Comparison of ENCODE assay signal across 8 cellular contexts in the genomic region with DNA sequence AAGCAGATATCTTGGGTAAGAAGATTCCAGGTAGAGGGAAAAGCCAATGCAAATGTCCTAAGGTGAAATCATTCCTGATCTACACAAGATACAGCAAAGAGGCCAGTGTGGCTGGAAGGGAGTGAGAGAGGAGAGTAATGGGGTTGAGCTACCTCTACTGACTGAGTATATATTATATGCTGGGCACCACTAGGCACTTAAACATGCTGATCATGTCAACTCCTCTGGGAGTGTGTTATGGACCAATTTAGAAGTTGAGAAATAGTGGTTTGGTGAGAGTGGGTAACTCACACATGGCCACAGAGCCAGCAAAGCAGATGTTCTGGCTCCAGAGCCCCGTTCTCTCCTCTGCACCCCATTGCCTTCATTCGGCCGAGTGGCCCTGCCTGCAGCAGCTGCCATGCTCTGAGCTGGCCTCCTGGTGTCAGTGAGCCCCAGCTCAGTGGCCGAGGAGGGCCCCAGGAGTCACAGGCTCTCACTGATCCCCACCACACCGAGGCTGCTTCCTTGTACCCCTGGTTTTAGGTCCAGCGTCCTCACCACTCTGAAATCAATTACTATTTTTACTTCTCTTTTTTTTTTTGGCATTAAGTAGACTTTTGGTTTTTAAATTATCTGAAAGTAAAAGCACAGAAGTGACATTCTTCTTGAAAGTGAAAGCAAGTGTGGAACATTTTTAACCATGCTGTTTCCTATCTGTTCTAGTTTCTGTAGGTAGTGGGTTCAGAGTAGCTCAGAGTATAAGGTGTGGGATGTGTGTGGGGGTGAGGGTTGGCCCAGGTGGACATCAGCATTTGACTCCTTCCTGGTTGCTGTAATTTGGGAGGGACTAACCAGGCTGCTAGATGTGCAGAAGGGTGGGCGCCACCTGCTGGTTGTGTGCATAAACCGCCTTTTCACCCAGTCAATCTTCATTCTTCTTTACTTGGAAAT. TPM values are rescaled to one million over a fixed set of nuclear protein-coding genes. Genes with fewer than 3 reads are reported as not detected.
DNase-seq lines count a peak whose midpoint lies in the region; ATAC-seq and TF ChIP-seq lines count a peak whose summit lies in the region.

No MANE protein-coding gene starts in this region.

- no peak overlapping the region for H3K27ac ChIP-seq in mesenchymal stem cell (ENCODE audit: low read length, poor library complexity, severe bottlenecking)

- no peak overlapping the region for H3K4me3 ChIP-seq in NB4 (ENCODE audit: low read depth, low read length)
- H3K4me3 ChIP-seq in choroid plexus epithelial cell (ENCODE audit: low read depth, low read length), result no peak overlapping the region
- H3K4me3 ChIP-seq in mesenchymal stem cell (ENCODE audit: insufficient read depth in 1 of 2, low read depth in 1 of 2, low read length in 2 of 2), result no peak overlapping the region

- no peak overlapping the region for H2BK12ac ChIP-seq in mesenchymal stem cell (ENCODE audit: low read length in 2 of 2)

- no peak overlapping the region for H2BK15ac ChIP-seq in mesenchymal stem cell (ENCODE audit: low read depth, poor library complexity, severe bottlenecking)

- no peaks in the 10 kb centered on the region for H3K9me3 ChIP-seq in mesenchymal stem cell (ENCODE audit: control insufficient read depth, low read length)

- DNase-seq in Right ventricle myocardium inferior (ENCODE audit: missing footprints) (peak; percentile 80), cardiac septum (ENCODE audit: low spot score) (no peak), NB4 (ENCODE audit: low read depth) (peak; percentile 83), choroid plexus epithelial cell (ENCODE audit: low read depth) (peak; percentile 79), mesenchymal stem cell (peak; percentile 36)
- DNase-seq in activated CD4-positive, CD25-positive, alpha-beta regulatory T cell treated with anti-CD3 and anti-CD28 coated beads, Interleukin-2, amount 50 U/mL, for 72 hours, result peak; percentile 73
- peak; percentile 65 to 69 for DNase-seq in stimulated activated CD8-positive, alpha-beta memory T cell treated with anti-CD3 and anti-CD28 coated beads, Interleukin-2, amount 100 ng/mL, for 48 hours (ENCODE audit: low read depth in 2 of 2)

- no peak overlapping the region for H3K23ac ChIP-seq in mesenchymal stem cell (ENCODE audit: low read length in 2 of 2)

- no peaks in the 10 kb centered on the region for H3K79me1 ChIP-seq in mesenchymal stem cell (replicated peaks; ENCODE audit: low read length, poor library complexity, severe bottlenecking)

- no peak overlapping the region for H3K18ac ChIP-seq in mesenchymal stem cell (ENCODE audit: low read depth in 1 of 2, low read length in 2 of 2)

- peak; percentile 75 for TF ChIP-seq CTCF in NB4 (IDR thresholded peaks at IDR 0.05; ENCODE audit: low read depth, low read length)
- peak; percentile 87 for TF ChIP-seq CTCF in choroid plexus epithelial cell (conservative IDR thresholded peaks at IDR 0.05; ENCODE audit: low read depth, low read length)

- no peak overlapping the region for H4K91ac ChIP-seq in mesenchymal stem cell (ENCODE audit: low read length)

- peaks cover 0 to 8% of the 10 kb centered on the region in 2 experiments for H3K27me3 ChIP-seq in mesenchymal stem cell (ENCODE audit: control insufficient read depth in 1 of 2, insufficient read depth in 1 of 2, low read length in 2 of 2)

- no peak overlapping the region for H3K4ac ChIP-seq in mesenchymal stem cell (ENCODE audit: low read depth in 1 of 2, low read length in 2 of 2)

- no peak for TF ChIP-seq POLR2A in NB4 (IDR thresholded peaks at IDR 0.05; ENCODE audit: extremely low read depth, insufficient read length)

- ATAC-seq in Right ventricle myocardium inferior, result peak; percentile 54
- peak; percentile 86 for ATAC-seq in HG02571 (IDR thresholded peaks at IDR 0.05; ENCODE audit: unreplicated experiment)

- H2AFZ ChIP-seq in mesenchymal stem cell (ENCODE audit: low read depth, low read length), result no peak overlapping the region

- no peak overlapping the region for H2AK5ac ChIP-seq in mesenchymal stem cell (ENCODE audit: low read length, severe bottlenecking)

- no peak overlapping the region for H3K4me2 ChIP-seq in mesenchymal stem cell (ENCODE audit: low read length, poor library complexity, severe bottlenecking)

- peak overlapping the region; percentile 47 for H3K9ac ChIP-seq in mesenchymal stem cell (ENCODE audit: low read length)

- no peak overlapping the region for H2BK5ac ChIP-seq in mesenchymal stem cell (ENCODE audit: low read depth, low read length, poor library complexity, severe bottlenecking)

- intact Hi-C loops in Right ventricle myocardium inferior (cut with DNase I) (loop anchor here (2.0 kb wide), 2 partner anchors 19 to 317 kb away; no protein-coding TSS in a partner anchor), cardiac septum (cut with DNase I) (loop anchor here (2.0 kb wide), 2 partner anchors 271 to 407 kb away; no protein-coding TSS in a partner anchor)

- H3K14ac ChIP-seq in mesenchymal stem cell (ENCODE audit: low read length in 2 of 2), result no peak overlapping the region

- no peak overlapping the region for H2BK120ac ChIP-seq in mesenchymal stem cell (ENCODE audit: low read depth, low read length)

- 34% methylated on average over 6 of the region's 8 CpGs for WGBS in mesenchymal stem cell

- H3K36me3 ChIP-seq in mesenchymal stem cell (ENCODE audit: control insufficient read depth in 1 of 2, insufficient read depth in 2 of 2, low read depth in 1 of 2, low read length in 2 of 2), result no peaks in the 10 kb centered on the region

- H3K4me1 ChIP-seq in mesenchymal stem cell (ENCODE audit: control insufficient read depth, insufficient read depth, low read depth, low read length), result peaks cover 1% of the 10 kb centered on the region

- H4K8ac ChIP-seq in mesenchymal stem cell (ENCODE audit: low read length), result no peak overlapping the region

RNA-seq across cellular contexts. Expression of a gene that starts 45.8 kb away (rescaled TPM):
- total RNA-seq in Right ventricle myocardium inferior, result not detected
- not detected for total RNA-seq in cardiac septum
- polyA plus RNA-seq in mesenchymal stem cell (2013, experiment 1 of 2), result not detected
- not detected for polyA plus RNA-seq in mesenchymal stem cell (2013, experiment 2 of 2)

RNA-seq across cellular contexts. Expression of a gene that starts 50.7 kb away (rescaled TPM):
- total RNA-seq in Right ventricle myocardium inferior (not detected), cardiac septum (not detected)
- not detected for polyA plus RNA-seq in mesenchymal stem cell (2013, experiment 1 of 2)
- polyA plus RNA-seq in mesenchymal stem cell (2013, experiment 2 of 2), result not detected

RNA-seq across cellular contexts. Expression of a gene that starts 54.4 kb away (rescaled TPM):
- total RNA-seq in Right ventricle myocardium inferior (not detected), cardiac septum (not detected)
- polyA plus RNA-seq in mesenchymal stem cell (2013, experiment 1 of 2), result not detected
- not detected for polyA plus RNA-seq in mesenchymal stem cell (2013, experiment 2 of 2)
